In the genomic region with DNA sequence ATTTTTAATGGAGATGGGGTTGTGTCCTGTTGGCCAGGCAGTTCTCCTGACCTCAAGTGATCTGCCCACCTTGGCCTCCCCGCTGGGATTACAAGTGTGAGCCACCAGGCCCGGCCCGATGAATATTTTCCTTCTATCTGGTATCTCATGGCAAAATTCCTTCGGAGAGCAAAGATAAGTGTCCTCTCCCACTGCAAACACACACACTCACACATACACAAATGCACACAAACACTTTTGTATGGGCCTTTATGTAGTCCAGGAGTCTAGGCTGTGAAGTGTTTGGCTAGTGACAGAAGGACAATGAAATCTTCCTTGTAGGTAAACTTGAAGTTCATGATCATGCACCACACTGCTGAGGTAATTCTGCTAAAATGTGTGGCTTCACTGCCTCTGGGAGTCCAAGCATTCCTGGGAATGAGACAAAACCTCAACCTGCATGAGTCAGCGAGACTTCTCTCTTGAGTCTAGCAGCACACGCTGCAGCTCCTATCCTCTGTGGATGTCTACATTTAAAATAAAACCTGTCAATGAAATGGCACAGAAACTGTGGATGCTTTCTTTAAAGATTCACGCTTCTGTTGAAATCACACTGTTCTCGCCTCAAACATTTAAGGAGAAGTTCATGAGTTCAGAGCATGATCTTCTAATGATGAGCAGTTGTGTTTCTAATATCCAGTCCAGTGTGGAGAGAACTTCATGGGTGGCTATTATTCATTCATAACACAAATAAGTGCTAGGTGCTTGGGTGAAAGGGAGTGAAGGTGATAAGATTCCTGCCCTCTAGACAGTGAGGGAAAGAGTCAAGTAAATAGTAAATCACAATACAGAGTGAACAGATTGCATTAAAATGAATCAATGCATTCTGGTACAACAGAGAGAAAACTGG, we compare ENCODE assay signal across 13 cellular contexts.
A peak's percentile ranks its signal among the peaks of the same experiment; 100 is the strongest.
DNase-seq lines count a peak whose midpoint lies in the region; ATAC-seq and TF ChIP-seq lines count a peak whose summit lies in the region.
"Had no signal": no experiment of that assay in that cellular context is flagged by ENCODE, and none has a peak within 500 bp of the region (broad histone marks: within the 10 kb centered on the region; RNA-seq: fewer than 3 reads in every experiment).

No MANE protein-coding gene starts in this region.

- H4K20me1 ChIP-seq in PC-3 (ENCODE audit: low read length), result no peaks in the 10 kb centered on the region

- CTCF ChIA-PET in PC-3 (lab: Charles Lee), result interaction anchor here (0.6 to 1.4 kb wide), 4 partner anchors 35 to 82 kb away, joined by 3 to 6 read pairs (median 4); no protein-coding TSS in a partner anchor

- no peaks in the 10 kb centered on the region for H3K9me3 Mint-ChIP-seq in endothelial cell (ENCODE audit: unreplicated experiment)
- no peaks in the 10 kb centered on the region for H3K9me3 Mint-ChIP-seq in nephron progenitor cell
- no peaks in the 10 kb centered on the region for H3K9me3 Mint-ChIP-seq in activated naive CD8-positive, alpha-beta T cell treated with anti-CD3 and anti-CD28 coated beads, Interleukin-2, amount 50 U/mL, for 24 hours

- DNase-seq in DMS53 treated with DMSO at 0.1 percent for 48 hours (lab: John Stamatoyannopoulos, UW; ENCODE audit: unreplicated experiment), result peak; percentile 24
- peak; percentile 100 for DNase-seq in PC-3
- no peak for DNase-seq in endothelial cell (ENCODE audit: low spot score)
- no peak for DNase-seq in nephron progenitor cell
- no peak for DNase-seq in activated naive CD8-positive, alpha-beta T cell treated with anti-CD3 and anti-CD28 coated beads, Interleukin-2, amount 50 U/mL, for 24 hours
- no peak for DNase-seq in activated CD4-positive, alpha-beta T cell treated with anti-CD3 and anti-CD28 coated beads, Interleukin-2, amount 50 U/mL, for 1 hour
- DNase-seq in NCI-H187 (lab: John Stamatoyannopoulos, UW), result no peak
- DNase-seq: DMS79 treated with DMSO at 0.1 percent for 48 hours, NCI-H82, pancreas had no signal

- 0 out of 2 replicates have a peak overlapping the region, but pooled peaks have one; percentile 1 for H2AFZ ChIP-seq in PC-3 (ENCODE audit: low read length)

- H3K4me3 Mint-ChIP-seq in endothelial cell (ENCODE audit: unreplicated experiment) (peak overlapping the region; percentile 9), nephron progenitor cell (peak overlapping the region; percentile 26)
- H3K4me3 Mint-ChIP-seq in activated naive CD8-positive, alpha-beta T cell treated with anti-CD3 and anti-CD28 coated beads, Interleukin-2, amount 50 U/mL, for 24 hours, result no peak overlapping the region

- TF ChIP-seq CTCF in PC-3 (conservative IDR thresholded peaks at IDR 0.05; ENCODE audit: low read depth, low read length) (no peak), endothelial cell (IDR thresholded peaks at IDR 0.05; ENCODE audit: unreplicated experiment) (no peak), nephron progenitor cell (IDR thresholded peaks at IDR 0.05) (no peak)

- peak overlapping the region; percentile 2; the same call in 1 of the 2 replicates for H3K4me3 ChIP-seq in PC-3 (ENCODE audit: low read length)
- H3K4me3 ChIP-seq: K562, pancreas had no signal

- H3K9me2 ChIP-seq in PC-3 (replicated peaks; ENCODE audit: low read length), result no peaks in the 10 kb centered on the region

- H3F3A ChIP-seq in PC-3 (ENCODE audit: low read length, unreplicated experiment), result peaks cover 33% of the 10 kb centered on the region

- peaks cover 6% of the 10 kb centered on the region for H3K27me3 Mint-ChIP-seq in endothelial cell (ENCODE audit: unreplicated experiment)
- no peaks in the 10 kb centered on the region for H3K27me3 Mint-ChIP-seq in nephron progenitor cell (ENCODE audit: low read depth, poor library complexity)
- H3K27me3 Mint-ChIP-seq in activated naive CD8-positive, alpha-beta T cell treated with anti-CD3 and anti-CD28 coated beads, Interleukin-2, amount 50 U/mL, for 24 hours, result no peaks in the 10 kb centered on the region

- H3K9ac ChIP-seq in PC-3 (ENCODE audit: low read length), result peak overlapping the region; percentile 63

- peaks cover 61% of the 10 kb centered on the region for H3K4me1 ChIP-seq in PC-3 (ENCODE audit: insufficient read depth, low read length)
- H3K4me1 ChIP-seq: pancreas had no signal

- peak overlapping the region; percentile 66 for H3K27ac ChIP-seq in PC-3 (ENCODE audit: low read length)
- H3K27ac ChIP-seq: pancreas had no signal

- H3K36me3 ChIP-seq in PC-3 (ENCODE audit: low read depth, low read length), result peaks cover 71% of the 10 kb centered on the region
- H3K36me3 ChIP-seq: pancreas had no signal

- peak; percentile 94 for ATAC-seq in PC-3
- no peak for ATAC-seq in activated naive CD8-positive, alpha-beta T cell treated with anti-CD3 and anti-CD28 coated beads, Interleukin-2, amount 50 U/mL, for 24 hours
- ATAC-seq in GM21360 (IDR thresholded peaks at IDR 0.05; ENCODE audit: unreplicated experiment), result no peak
- ATAC-seq: activated CD4-positive, CD25-positive, alpha-beta regulatory T cell treated with anti-CD3 and anti-CD28 coated beads, Interleukin-2, amount 50 U/mL, for 24 hours; K562 had no signal

- BruUV-seq in PC-3 (replicated peaks; lab: Mats Ljungman, UMichigan), result TSS peak; percentile 96

- H3K36me3 Mint-ChIP-seq in endothelial cell (ENCODE audit: low read depth, unreplicated experiment) (peaks cover 54% of the 10 kb centered on the region), nephron progenitor cell (ENCODE audit: low read depth) (peaks cover 78% of the 10 kb centered on the region)
- H3K36me3 Mint-ChIP-seq in activated naive CD8-positive, alpha-beta T cell treated with anti-CD3 and anti-CD28 coated beads, Interleukin-2, amount 50 U/mL, for 24 hours (ENCODE audit: low read depth), result no peaks in the 10 kb centered on the region

- no peaks in the 10 kb centered on the region for H3K27me3 ChIP-seq in PC-3 (ENCODE audit: low read length)
- H3K27me3 ChIP-seq: pancreas had no signal

- peak overlapping the region; percentile 50 for H3K4me2 ChIP-seq in PC-3 (ENCODE audit: low read length)

- H3K9me3 ChIP-seq in PC-3 (ENCODE audit: low read length), result no peaks in the 10 kb centered on the region
- H3K9me3 ChIP-seq: pancreas had no signal

- peaks cover 39% of the 10 kb centered on the region for H3K79me2 ChIP-seq in PC-3 (ENCODE audit: low read length)

- intact Hi-C loops in PC-3 (cut with micrococcal nuclease), result loop anchor here (1.0 kb wide), 10 partner anchors 10 to 104 kb away; no protein-coding TSS in a partner anchor

- H3K4me1 Mint-ChIP-seq in endothelial cell (ENCODE audit: unreplicated experiment) (peaks cover 78% of the 10 kb centered on the region), nephron progenitor cell (peaks cover 90% of the 10 kb centered on the region)
- H3K4me1 Mint-ChIP-seq in activated naive CD8-positive, alpha-beta T cell treated with anti-CD3 and anti-CD28 coated beads, Interleukin-2, amount 50 U/mL, for 24 hours, result peaks cover 1% of the 10 kb centered on the region

- H3K27ac Mint-ChIP-seq in endothelial cell (ENCODE audit: unreplicated experiment) (peak overlapping the region; percentile 64), nephron progenitor cell (peak overlapping the region; percentile 14)
- no peak overlapping the region for H3K27ac Mint-ChIP-seq in activated naive CD8-positive, alpha-beta T cell treated with anti-CD3 and anti-CD28 coated beads, Interleukin-2, amount 50 U/mL, for 24 hours

- POLR2A ChIA-PET in PC-3 (lab: Charles Lee; ENCODE audit: unreplicated experiment), result interaction anchor here (0.6 kb wide), 3 partner anchors 26 to 851 kb away, joined by 3 to 11 read pairs (median 3); no protein-coding TSS in a partner anchor

Comparison
In these comparisons a context has a peak if more than half of its experiments do, and no peak if none do; other contexts are left out.
1. DNase-seq: peak in DMS53 treated with DMSO at 0.1 percent for 48 hours (single experiment) and PC-3 (single experiment); none in endothelial cell (single experiment), nephron progenitor cell (single experiment), activated naive CD8-positive, alpha-beta T cell treated with anti-CD3 and anti-CD28 coated beads, Interleukin-2, amount 50 U/mL, for 24 hours (single experiment), activated CD4-positive, alpha-beta T cell treated with anti-CD3 and anti-CD28 coated beads, Interleukin-2, amount 50 U/mL, for 1 hour (single experiment) and NCI-H187 (0 of 2).